ENCODE assay signal across 7 cellular contexts in genomic region chrX:111445485-111445884, GRCh38. TPM values are rescaled to one million over a fixed set of nuclear protein-coding genes. Genes with fewer than 3 reads are reported as not detected.
DNase-seq lines count a peak whose midpoint lies in the region; ATAC-seq, FAIRE-seq and TF ChIP-seq lines count a peak whose summit lies in the region.

No MANE protein-coding gene starts in this region.

- H3K9ac ChIP-seq in K562 (ENCODE audit: insufficient read depth in 1 of 2, low read depth in 2 of 2, low read length in 2 of 2) (no peak overlapping the region), liver (ENCODE audit: low read depth in 1 of 2, low read length in 2 of 2) (no peak overlapping the region)

- 3% methylated on average over 3 of the region's 3 CpGs for WGBS in K562 (ENCODE audit: insufficient coverage, low coverage, missing lambda C conversion rate)
- WGBS in liver, result 26% methylated on average over 3 of the region's 3 CpGs

- no peak for TF ChIP-seq POLR2A in K562 (conservative IDR thresholded peaks at IDR 0.05)

- no peaks in the 10 kb centered on the region for H3K27me3 ChIP-seq in K562 (ENCODE audit: control insufficient read depth in 2 of 2, insufficient read depth in 2 of 2, low read length in 2 of 2)
- H3K27me3 ChIP-seq in liver (ENCODE audit: control insufficient read depth in 4 of 4, insufficient read depth in 4 of 4, low read length in 3 of 4), result no peaks in the 10 kb centered on the region

- H3K4me1 Mint-ChIP-seq in HFFc6 (ENCODE audit: low read depth) (no peaks in the 10 kb centered on the region), natural killer cell (no peaks in the 10 kb centered on the region)

- POLR2A ChIA-PET in K562 (lab: Yijun Ruan, JAX), result no interaction called here

- no peak for TF ChIP-seq EP300 in K562 (IDR thresholded peaks at IDR 0.05; ENCODE audit: low read length)

- DNase-seq in GM04504 (ENCODE audit: low read depth), result peak; percentile 6
- peak; percentile 18 for DNase-seq in HFFc6
- peak; percentile 88 for DNase-seq in NCI-H2227 (lab: John Stamatoyannopoulos, UW; ENCODE audit: unreplicated experiment)
- peak; percentile 13 to 48 (median 18) for DNase-seq in K562 (ENCODE audit: extremely low read depth in 1 of 4, low spot score in 3 of 4)
- no peak for DNase-seq in natural killer cell

- H3K27me3 Mint-ChIP-seq in HFFc6 (ENCODE audit: insufficient read depth) (no peaks in the 10 kb centered on the region), natural killer cell (ENCODE audit: low read depth in 2 of 2) (peaks cover 0 to 6% of the 10 kb centered on the region in 2 donors)

- no peaks in the 10 kb centered on the region for H3K9me1 ChIP-seq in K562 (ENCODE audit: control insufficient read depth, insufficient read depth, low read length)

- no TSS peak for BruUV-seq in K562 (replicated peaks; lab: Mats Ljungman, UMichigan)

- FAIRE-seq in K562 (lab: Jason Lieb, UNC), result peak; percentile 62

- H3K9me3 Mint-ChIP-seq in HFFc6, result no peaks in the 10 kb centered on the region
- H3K9me3 Mint-ChIP-seq in natural killer cell, result no peaks in the 10 kb centered on the region

- H3K79me2 ChIP-seq in K562 (ENCODE audit: control insufficient read depth, insufficient read depth, low read length), result no peaks in the 10 kb centered on the region

- CTCF ChIA-PET in K562 (lab: Yijun Ruan, JAX; ENCODE audit: low intra/inter-chr PET ratio), result interaction anchor here (1.6 kb wide), 1 partner anchor 346 kb away, joined by 3 read pairs; no protein-coding TSS in a partner anchor

- H3K4me3 ChIP-seq in K562 (no peak overlapping the region), liver (ENCODE audit: low read depth in 1 of 3, low read length in 3 of 3) (no peak overlapping the region)

- H3K4me1 ChIP-seq in K562 (replicated peaks in 1 of 2; ENCODE audit: control insufficient read depth in 2 of 2, insufficient read depth in 2 of 2, low read length in 2 of 2), result no peaks in the 10 kb centered on the region
- H3K4me1 ChIP-seq in liver (ENCODE audit: control insufficient read depth in 4 of 4, insufficient read depth in 4 of 4, low read length in 3 of 4), result no peaks in the 10 kb centered on the region

- peak; percentile 75 for TF ChIP-seq CTCF in HFFc6 (IDR thresholded peaks at IDR 0.05)
- peak; percentile 24 to 54 (median 45); a peak in 4 of 6 replicates for TF ChIP-seq CTCF in K562 (IDR thresholded peaks at IDR 0.05 in 2 of 3, conservative IDR thresholded peaks at IDR 0.05 in 1 of 3; ENCODE audit: insufficient read depth in 2 of 3, low read depth in 1 of 3, low read length in 3 of 3)
- TF ChIP-seq CTCF in liver (IDR thresholded peaks at IDR 0.05; ENCODE audit: low read depth, low read length, missing input control), result peak; percentile 45
- no peak for TF ChIP-seq CTCF in natural killer cell (IDR thresholded peaks at IDR 0.05)

- H3K4me3 Mint-ChIP-seq in HFFc6 (no peak overlapping the region), natural killer cell (no peak overlapping the region)

- intact Hi-C loops in K562 (cut with micrococcal nuclease), result loop anchor here (5.0 to 10.0 kb wide), 2 partner anchors 278 to 341 kb away; no protein-coding TSS in a partner anchor
- intact Hi-C loops in natural killer cell (cut with micrococcal nuclease), result no loop called here

- H3K27ac ChIP-seq in K562 (ENCODE audit: extremely low read depth, low read depth, low read length) (no peak overlapping the region), liver (ENCODE audit: low read depth in 1 of 2, low read length in 2 of 2) (no peak overlapping the region)

- no peaks in the 10 kb centered on the region for H4K20me1 ChIP-seq in K562 (replicated peaks; ENCODE audit: control insufficient read depth, insufficient read depth, low read length)

- TF ChIP-seq RAD21 in K562 (CRISPR knock-in tag; conservative IDR thresholded peaks at IDR 0.05 in 1 of 2, IDR thresholded peaks at IDR 0.05 in 1 of 2) (peak in 1 of 2 experiments; percentile 51; a peak in 3 of 4 replicates), liver (IDR thresholded peaks at IDR 0.05) (peak; percentile 72 to 81)

- ATAC-seq in K562 (peak; percentile 71), HG03095 (IDR thresholded peaks at IDR 0.05; ENCODE audit: unreplicated experiment) (no peak), natural killer cell (no peak)

- in situ Hi-C loops in K562 (cut with MboI), result no loop called here

- H3K27ac Mint-ChIP-seq in HFFc6, result no peak overlapping the region
- H3K27ac Mint-ChIP-seq in natural killer cell, result no peak overlapping the region

- H3K9me3 ChIP-seq in K562 (replicated peaks; ENCODE audit: control insufficient read depth, insufficient read depth, low read depth, low read length) (no peaks in the 10 kb centered on the region), liver (ENCODE audit: control insufficient read depth in 4 of 4, low read length in 3 of 4) (no peaks in the 10 kb centered on the region)

- H2AFZ ChIP-seq in K562 (ENCODE audit: low read depth, low read length), result no peak overlapping the region

- no peaks in the 10 kb centered on the region for H3K36me3 Mint-ChIP-seq in HFFc6 (ENCODE audit: low read depth)
- H3K36me3 Mint-ChIP-seq in natural killer cell, result no peaks in the 10 kb centered on the region

- H3K36me3 ChIP-seq in K562 (ENCODE audit: control insufficient read depth, insufficient read depth, low read length) (no peaks in the 10 kb centered on the region), liver (ENCODE audit: control insufficient read depth in 4 of 4, insufficient read depth in 3 of 4, low read depth in 1 of 4, low read length in 3 of 4) (no peaks in the 10 kb centered on the region)

- no peak overlapping the region for H3K4me2 ChIP-seq in K562 (ENCODE audit: insufficient read depth, low read length)

TF ChIP-seq in K562, 482 proteins besides CTCF, POLR2A, EP300 and RAD21:
- TF ChIP-seq TEAD4 (IDR thresholded peaks at IDR 0.05; ENCODE audit: low read length) (0 out of 2 replicates have a peak, but pooled peaks have one; percentile 24), TEAD4 (CRISPR knock-in tag; IDR thresholded peaks at IDR 0.05; ENCODE audit: borderline replicate concordance) (no peak), GABPB1 (CRISPR knock-in tag; IDR thresholded peaks at IDR 0.05) (no peak), MYNN (IDR thresholded peaks at IDR 0.05) (no peak), MYNN (CRISPR knock-in tag; IDR thresholded peaks at IDR 0.05) (no peak), ETV1 (tag; conservative IDR thresholded peaks at IDR 0.05; ENCODE audit: low read depth) (no peak), KHSRP (IDR thresholded peaks at IDR 0.05) (no peak)

TF ChIP-seq in liver, 16 proteins besides CTCF, POLR2A, EP300 and RAD21:
- TF ChIP-seq MAX (IDR thresholded peaks at IDR 0.05), result no peak

RNA-seq across cellular contexts. Expression of gene DCX, which starts 33.5 kb away (rescaled TPM):
- total RNA-seq in HFFc6 (2021; fragmentation: NEBNext Ultra II Directional; extraction: Animal tissue kit (Norgen Biotek cat#: 25700)), result not detected
- total RNA-seq in K562 (2011; cell fraction: chromatin; rRNA removed; ENCODE audit: low replicate concordance), result not detected in 2 replicates
- total RNA-seq in K562 (2011; cell fraction: nucleolus; rRNA removed), result not detected in 2 replicates
- total RNA-seq in K562 (2011; cell fraction: nucleoplasm; rRNA removed), result not detected in 2 replicates
- not detected in 2 replicates for total RNA-seq in K562 (2014; rRNA removed)
- not detected in 2 replicates for total RNA-seq in K562 (2014; rRNA removed; fragmentation: Illumina TruSeq; extraction: Trizol)
- not detected in 2 replicates for total RNA-seq in K562 (2015; rRNA removed; fragmentation: Illumina TruSeq; extraction: Trizol)
- total RNA-seq in K562 (2021), result not detected in 2 replicates
- polyA plus RNA-seq in K562 (2011; rRNA removed), result not detected in 2 replicates
- polyA plus RNA-seq in K562 (2011; cell fraction: cytosol; rRNA removed), result not detected in 2 replicates
- polyA plus RNA-seq in K562 (2011; cell fraction: nucleus; rRNA removed), result not detected in 2 replicates
- not detected in 2 replicates for polyA plus RNA-seq in K562 (2012)
- polyA plus RNA-seq in K562 (2014; fragmentation: Illumina TruSeq; extraction: Trizol), result not detected in 2 replicates
- not detected for polyA plus RNA-seq in K562 (2014; fragmentation: Nextera tagmentation; extraction: Ambion mirVana)
- polyA plus RNA-seq in K562 (2014; rRNA removed), result not detected in 2 replicates
- not detected in 2 replicates for polyA minus RNA-seq in K562 (2011; rRNA and poly(A)+ RNA removed)
- polyA minus RNA-seq in K562 (2011; cell fraction: cytosol; rRNA and poly(A)+ RNA removed), result not detected in 2 replicates
- polyA minus RNA-seq in K562 (2011; cell fraction: nucleus; rRNA and poly(A)+ RNA removed), result not detected in 2 replicates
- total RNA-seq in liver, result not detected
- polyA plus RNA-seq in liver, result under 1 TPM in 1 of 2 donors, not detected in 1; 0.01 TPM
- total RNA-seq in natural killer cell, result not detected
